8 cellular contexts compared by ENCODE assay signal in the genomic region with DNA sequence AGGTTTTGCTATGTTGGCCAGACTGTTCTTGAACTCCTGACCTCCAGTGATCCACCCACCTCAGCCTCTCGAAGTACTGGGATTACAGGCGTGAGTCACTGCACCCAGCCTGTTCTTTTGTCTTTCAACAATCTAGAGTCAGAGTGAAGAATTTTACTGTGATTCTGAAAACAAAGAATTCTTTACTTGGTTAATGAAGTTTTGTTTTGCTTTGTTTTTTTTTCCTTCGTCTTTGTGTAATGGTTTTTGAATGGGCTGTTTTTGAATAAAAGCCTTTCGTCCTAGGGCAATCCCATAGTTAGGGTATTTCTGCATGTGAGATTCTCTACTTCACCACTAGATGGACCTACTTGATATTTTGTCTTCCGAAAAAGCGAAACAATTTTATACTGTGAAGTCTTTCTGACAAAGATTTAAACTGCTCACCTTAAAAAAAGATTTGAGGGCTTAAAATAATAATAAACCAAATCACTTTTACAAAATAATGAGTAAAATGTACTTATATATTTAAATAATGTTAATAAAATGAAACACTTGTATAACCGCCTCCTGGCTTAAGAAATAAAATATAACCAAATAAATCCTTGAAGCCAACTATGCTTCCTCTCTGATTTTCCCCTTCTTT. TPM values are rescaled to one million over a fixed set of nuclear protein-coding genes. Genes with fewer than 3 reads are reported as not detected.
DNase-seq lines count a peak whose midpoint lies in the region; TF ChIP-seq lines count a peak whose summit lies in the region.

No MANE protein-coding gene starts in this region.

- peak; percentile 80 for TF ChIP-seq CTCF in SK-N-SH (IDR thresholded peaks at IDR 0.05)
- TF ChIP-seq CTCF in fibroblast of mammary gland (conservative IDR thresholded peaks at IDR 0.05; ENCODE audit: control insufficient read depth, insufficient read depth, low read depth, low read length), result peak; percentile 77
- TF ChIP-seq CTCF in osteoblast (IDR thresholded peaks at IDR 0.05; ENCODE audit: extremely low read depth, low read depth, low read length), result peak; percentile 74

- H2AFZ ChIP-seq in SK-N-SH (ENCODE audit: low read depth), result no peak overlapping the region
- no peak overlapping the region for H2AFZ ChIP-seq in osteoblast (ENCODE audit: low read length)

- peak; percentile 18 for DNase-seq in stimulated activated CD4-positive, alpha-beta T cell treated with anti-CD3 and anti-CD28 coated beads, Interleukin-15, amount 100 ng/mL, for 24 hours
- no peak for DNase-seq in stimulated activated CD4-positive, alpha-beta T cell treated with anti-CD3 and anti-CD28 coated beads, Interleukin-1b, Interleukin-23, amount 100 ng/mL, for 48 hours
- DNase-seq in KG1 (lab: John Stamatoyannopoulos, UW) (peak; percentile 37), SK-N-SH (peak; percentile 64), fibroblast of mammary gland (ENCODE audit: low read depth) (peak; percentile 53), osteoblast (ENCODE audit: insufficient read length, low spot score, missing footprints) (no peak), posterior cingulate gyrus (no peak)
- DNase-seq in activated effector memory CD4-positive, alpha-beta T cell treated with anti-CD3 and anti-CD28 coated beads, Interleukin-2, amount 50 U/mL, for 16 hours, result no peak

- H3K4me2 ChIP-seq in SK-N-SH (no peak overlapping the region), osteoblast (ENCODE audit: insufficient read depth, low read length) (peak overlapping the region; percentile 47)

- H3K27ac ChIP-seq in SK-N-SH (ENCODE audit: low read depth in 2 of 2, low read length in 1 of 2) (no peak overlapping the region), osteoblast (ENCODE audit: low read depth, low read length) (no peak overlapping the region)

- POLR2A ChIA-PET in SK-N-SH (lab: Yijun Ruan, JAX), result no interaction called here

- H3K79me2 ChIP-seq in SK-N-SH (ENCODE audit: insufficient read depth), result no peaks in the 10 kb centered on the region
- H3K79me2 ChIP-seq in osteoblast (ENCODE audit: insufficient read depth, low read length), result no peaks in the 10 kb centered on the region

- TF ChIP-seq RAD21 in SK-N-SH (IDR thresholded peaks at IDR 0.05; ENCODE audit: low read length), result peak; percentile 62

- no peak overlapping the region; a peak in 1 of 4 replicates for H3K4me3 ChIP-seq in SK-N-SH (ENCODE audit: low read depth in 2 of 2, low read length in 1 of 2)
- H3K4me3 ChIP-seq in fibroblast of mammary gland (ENCODE audit: control insufficient read depth, low read depth, low read length), result no peak overlapping the region
- H3K4me3 ChIP-seq in osteoblast (ENCODE audit: insufficient read depth, low read length), result peak overlapping the region; percentile 33

- H3K36me3 ChIP-seq in SK-N-SH (replicated peaks in 1 of 2; ENCODE audit: control insufficient read depth in 1 of 2, insufficient read depth in 2 of 2, low read length in 1 of 2) (no peaks in the 10 kb centered on the region), osteoblast (ENCODE audit: insufficient read depth, low read length) (no peaks in the 10 kb centered on the region)

- H3K9ac ChIP-seq in SK-N-SH, result no peak overlapping the region

- H3K27me3 ChIP-seq in SK-N-SH (ENCODE audit: insufficient read depth), result no peaks in the 10 kb centered on the region; the same call in 1 of the 2 replicates
- no peaks in the 10 kb centered on the region for H3K27me3 ChIP-seq in osteoblast (ENCODE audit: insufficient read depth, low read length)

- no peaks in the 10 kb centered on the region for H3K9me2 ChIP-seq in SK-N-SH

- H4K20me1 ChIP-seq in SK-N-SH (ENCODE audit: insufficient read depth), result no peaks in the 10 kb centered on the region
- H4K20me1 ChIP-seq in osteoblast (ENCODE audit: insufficient read depth, low read length), result no peaks in the 10 kb centered on the region

- CTCF ChIA-PET in SK-N-SH (lab: Yijun Ruan, JAX), result interaction anchor here (0.6 to 2.7 kb wide), 8 partner anchors 12 to 375 kb away, joined by 3 to 18 read pairs (median 3); no protein-coding TSS in a partner anchor

- H3K4me1 ChIP-seq in SK-N-SH (ENCODE audit: control insufficient read depth in 1 of 2, insufficient read depth in 2 of 2, low read depth in 1 of 2, low read length in 1 of 2) (no peaks in the 10 kb centered on the region; a peak in 1 of 4 replicates), osteoblast (ENCODE audit: insufficient read depth, low read length) (peaks cover 12% of the 10 kb centered on the region)

- 57% methylated on average over 7 of the region's 7 CpGs for WGBS in SK-N-SH (ENCODE audit: low lambda C conversion rate)

- no peak for TF ChIP-seq EP300 in SK-N-SH (IDR thresholded peaks at IDR 0.05; ENCODE audit: borderline replicate concordance in 1 of 2, low read depth in 1 of 2, low read length in 1 of 2)

- H3K9me3 ChIP-seq in SK-N-SH, result no peaks in the 10 kb centered on the region
- no peaks in the 10 kb centered on the region for H3K9me3 ChIP-seq in osteoblast (ENCODE audit: low read depth, low read length)

- intact Hi-C loops in posterior cingulate gyrus (cut with DNase I), result loop anchor here (2.0 to 5.0 kb wide), 2 partner anchors 44 to 343 kb away; a partner anchor contains a TSS

- peaks cover 4% of the 10 kb centered on the region for H3F3A ChIP-seq in SK-N-SH (replicated peaks; ENCODE audit: insufficient read depth)

TF ChIP-seq in SK-N-SH, 30 proteins besides CTCF, POLR2A, EP300 and RAD21:
- TF ChIP-seq TEAD4 (IDR thresholded peaks at IDR 0.05; ENCODE audit: borderline replicate concordance, insufficient read depth) (no peak), SMC3 (IDR thresholded peaks at IDR 0.05; ENCODE audit: low read depth, low read length) (peak; percentile 43)

RNA-seq across cellular contexts. Expression of a gene that starts 43.4 kb away (rescaled TPM):
- 8.9 and 14.2 TPM in 2 replicates for polyA plus RNA-seq in SK-N-SH (2012; rRNA removed)
- polyA plus RNA-seq in SK-N-SH (2012; cell fraction: cytosol; rRNA removed), result 15.4 and 21.3 TPM in 2 replicates
- polyA plus RNA-seq in SK-N-SH (2012; cell fraction: nucleus; rRNA removed), result 4.5 and 10.4 TPM in 2 replicates
- total RNA-seq in osteoblast, result 63.7 and 93.7 TPM in 2 replicates

Comparison
In these comparisons a context has a peak if more than half of its experiments do, and no peak if none do; other contexts are left out.
1. DNase-seq: peak in stimulated activated CD4-positive, alpha-beta T cell treated with anti-CD3 and anti-CD28 coated beads, Interleukin-15, amount 100 ng/mL, for 24 hours (single experiment), KG1 (single experiment), SK-N-SH (single experiment) and fibroblast of mammary gland (single experiment); none in stimulated activated CD4-positive, alpha-beta T cell treated with anti-CD3 and anti-CD28 coated beads, Interleukin-1b, Interleukin-23, amount 100 ng/mL, for 48 hours (single experiment), osteoblast (single experiment), posterior cingulate gyrus (0 of 10) and activated effector memory CD4-positive, alpha-beta T cell treated with anti-CD3 and anti-CD28 coated beads, Interleukin-2, amount 50 U/mL, for 16 hours (single experiment).
2. Peak in every context shown above with its lines, with median percentiles within 50 percentile points of each other: CTCF ChIP-seq.